In genomic region chr22:20771918-20772625, GRCh38 we compare ENCODE assay signal across 1 cellular context.
TF ChIP-seq lines count a peak whose summit lies in the region.

No MANE protein-coding gene starts in this region.

TF ChIP-seq in GM12878, 131 proteins besides CTCF, POLR2A, EP300 and RAD21 (continued from another document):
- no peak for TF ChIP-seq USF1 (IDR thresholded peaks at IDR 0.05; ENCODE audit: borderline replicate concordance, extremely low read length, insufficient read depth, low read depth, low read length)
- TF ChIP-seq, protein P1, sequence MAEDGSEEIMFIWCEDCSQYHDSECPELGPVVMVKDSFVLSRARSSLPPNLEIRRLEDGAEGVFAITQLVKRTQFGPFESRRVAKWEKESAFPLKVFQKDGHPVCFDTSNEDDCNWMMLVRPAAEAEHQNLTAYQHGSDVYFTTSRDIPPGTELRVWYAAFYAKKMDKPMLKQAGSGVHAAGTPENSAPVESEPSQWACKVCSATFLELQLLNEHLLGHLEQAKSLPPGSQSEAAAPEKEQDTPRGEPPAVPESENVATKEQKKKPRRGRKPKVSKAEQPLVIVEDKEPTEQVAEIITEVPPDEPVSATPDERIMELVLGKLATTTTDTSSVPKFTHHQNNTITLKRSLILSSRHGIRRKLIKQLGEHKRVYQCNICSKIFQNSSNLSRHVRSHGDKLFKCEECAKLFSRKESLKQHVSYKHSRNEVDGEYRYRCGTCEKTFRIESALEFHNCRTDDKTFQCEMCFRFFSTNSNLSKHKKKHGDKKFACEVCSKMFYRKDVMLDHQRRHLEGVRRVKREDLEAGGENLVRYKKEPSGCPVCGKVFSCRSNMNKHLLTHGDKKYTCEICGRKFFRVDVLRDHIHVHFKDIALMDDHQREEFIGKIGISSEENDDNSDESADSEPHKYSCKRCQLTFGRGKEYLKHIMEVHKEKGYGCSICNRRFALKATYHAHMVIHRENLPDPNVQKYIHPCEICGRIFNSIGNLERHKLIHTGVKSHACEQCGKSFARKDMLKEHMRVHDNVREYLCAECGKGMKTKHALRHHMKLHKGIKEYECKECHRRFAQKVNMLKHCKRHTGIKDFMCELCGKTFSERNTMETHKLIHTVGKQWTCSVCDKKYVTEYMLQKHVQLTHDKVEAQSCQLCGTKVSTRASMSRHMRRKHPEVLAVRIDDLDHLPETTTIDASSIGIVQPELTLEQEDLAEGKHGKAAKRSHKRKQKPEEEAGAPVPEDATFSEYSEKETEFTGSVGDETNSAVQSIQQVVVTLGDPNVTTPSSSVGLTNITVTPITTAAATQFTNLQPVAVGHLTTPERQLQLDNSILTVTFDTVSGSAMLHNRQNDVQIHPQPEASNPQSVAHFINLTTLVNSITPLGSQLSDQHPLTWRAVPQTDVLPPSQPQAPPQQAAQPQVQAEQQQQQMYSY (CRISPR knock-in tag; IDR thresholded peaks at IDR 0.05): no peak
- TF ChIP-seq EZH2 (IDR thresholded peaks at IDR 0.05; ENCODE audit: borderline replicate concordance, control insufficient read depth, low read depth, low read length): no peak
- no peak for TF ChIP-seq ZNF207 (IDR thresholded peaks at IDR 0.05; ENCODE audit: borderline replicate concordance)
